In genomic region chr9:75372499-75373268, GRCh38 we compare ENCODE assay signal across 22 cellular contexts.
A peak's percentile ranks its signal among the peaks of the same experiment; 100 is the strongest.
DNase-seq lines count a peak whose midpoint lies in the region; ATAC-seq, FAIRE-seq and TF ChIP-seq lines count a peak whose summit lies in the region.
"Had no signal": no experiment of that assay in that cellular context is flagged by ENCODE, and none has a peak within 500 bp of the region (broad histone marks: within the 10 kb centered on the region; RNA-seq: fewer than 3 reads in every experiment).

No MANE protein-coding gene starts in this region.

- no peaks in the 10 kb centered on the region for H4K20me1 ChIP-seq in HepG2 (ENCODE audit: insufficient read depth, low read length)
- H4K20me1 ChIP-seq: BLaER1 had no signal

- H3K27me3 ChIP-seq in liver (ENCODE audit: control insufficient read depth in 4 of 4, insufficient read depth in 4 of 4, low read length in 3 of 4) (no peaks in the 10 kb centered on the region), HepG2 (ENCODE audit: control insufficient read depth in 1 of 2, insufficient read depth in 2 of 2, low read length in 2 of 2) (no peaks in the 10 kb centered on the region), pancreas (no peaks in the 10 kb centered on the region)
- H3K27me3 ChIP-seq: BLaER1, colonic mucosa, hepatocyte, neutrophil, transverse colon had no signal

- intact Hi-C loops in HepG2 (cut with micrococcal nuclease; ENCODE audit: unreplicated experiment), result no loop called here
- intact Hi-C loops in left ventricle myocardium superior (cut with micrococcal nuclease), result no loop called here
- intact Hi-C loops in pancreas (cut with DNase I), result no loop called here

- H3K4me3 ChIP-seq in liver (ENCODE audit: low read depth in 1 of 3, low read length in 3 of 3), result no peak overlapping the region
- no peak overlapping the region for H3K4me3 ChIP-seq in HepG2 (replicated peaks in 1 of 3; ENCODE audit: insufficient read depth in 1 of 3, low read depth in 2 of 3, low read length in 3 of 3)
- no peak overlapping the region for H3K4me3 ChIP-seq in pancreas
- H3K4me3 ChIP-seq: BLaER1, colonic mucosa, hepatocyte, mucosa of descending colon, transverse colon had no signal

- no peaks in the 10 kb centered on the region for H3K36me3 ChIP-seq in liver (ENCODE audit: control insufficient read depth in 4 of 4, insufficient read depth in 3 of 4, low read depth in 1 of 4, low read length in 3 of 4)
- no peaks in the 10 kb centered on the region for H3K36me3 ChIP-seq in HepG2 (replicated peaks in 1 of 2; ENCODE audit: control insufficient read depth in 1 of 2, insufficient read depth in 2 of 2, low read length in 2 of 2)
- no peaks in the 10 kb centered on the region for H3K36me3 ChIP-seq in pancreas
- H3K36me3 ChIP-seq: BLaER1, colonic mucosa, neutrophil, transverse colon had no signal

- POLR2A ChIA-PET in HepG2 (lab: Yijun Ruan, JAX), result no interaction called here

- TF ChIP-seq EP300 in HepG2 (IDR thresholded peaks at IDR 0.05; ENCODE audit: low read depth in 2 of 2, low read length in 2 of 2) (no peak), HepG2 (CRISPR knock-in tag; IDR thresholded peaks at IDR 0.05; ENCODE audit: borderline replicate concordance) (no peak)

- H3K4me2 ChIP-seq in HepG2 (ENCODE audit: low read depth, low read length), result no peak overlapping the region
- H3K4me2 ChIP-seq: BLaER1, hepatocyte had no signal

- H3K9ac ChIP-seq in liver (ENCODE audit: low read depth in 1 of 2, low read length in 2 of 2) (no peak overlapping the region), HepG2 (ENCODE audit: insufficient read depth, low read depth, low read length) (no peak overlapping the region)
- H3K9ac ChIP-seq: BLaER1 had no signal

- no peak for TF ChIP-seq POLR2A in HepG2 (IDR thresholded peaks at IDR 0.05; ENCODE audit: insufficient read depth in 1 of 2, low read depth in 2 of 2, low read length in 2 of 2)

- H3K4me1 ChIP-seq in liver (ENCODE audit: control insufficient read depth in 4 of 4, insufficient read depth in 4 of 4, low read length in 3 of 4) (no peaks in the 10 kb centered on the region), HepG2 (ENCODE audit: insufficient read depth, low read length) (no peaks in the 10 kb centered on the region), pancreas (no peaks in the 10 kb centered on the region)
- H3K4me1 ChIP-seq: BLaER1, colonic mucosa, transverse colon had no signal

- H3K79me2 ChIP-seq in HepG2 (ENCODE audit: insufficient read depth, low read length), result no peaks in the 10 kb centered on the region
- H3K79me2 ChIP-seq: hepatocyte had no signal

- FAIRE-seq in HepG2 (lab: Jason Lieb, UNC) (no peak), pancreas (lab: Jason Lieb, UNC) (no peak)
- FAIRE-seq: H54, keratinocyte had no signal

- no peak for DNase-seq in HepG2 (ENCODE audit: low spot score)
- DNase-seq in left ventricle myocardium superior, result peak; percentile 30
- DNase-seq in pancreas, result no peak
- DNase-seq in NOMO-1 treated with dmso at 0.1 percent for 144 hours (lab: John Stamatoyannopoulos, UW; ENCODE audit: unreplicated experiment), result no peak
- no peak for DNase-seq in putamen (ENCODE audit: low spot score)
- DNase-seq: activated CD4-positive, alpha-beta T cell treated with anti-CD3 and anti-CD28 coated beads, Interleukin-2, amount 50 U/mL, for 1 hour; activated naive CD4-positive, alpha-beta T cell; anterior cingulate cortex; colonic mucosa; GDM1; mucosa of descending colon; NCI-H526 treated with DMSO at 0.1 percent for 48 hours; stimulated activated naive B cell treated with anti-CD40 and anti-IgM and Interleukin-4, amounts not matched to agents 10 μg/mL and 1 μg/mL and 100 μg/mL, for 72 hours; transverse colon had no signal

- 77% methylated on average over 3 of the region's 3 CpGs for WGBS in liver
- 3% methylated on average over 3 of the region's 3 CpGs for WGBS in HepG2 (ENCODE audit: low lambda C conversion rate)
- 52 to 62% methylated on average over 3 of the region's 3 CpGs for WGBS in pancreas, 2 donors

- H3K9me3 ChIP-seq in liver (ENCODE audit: control insufficient read depth in 4 of 4, low read length in 3 of 4) (no peaks in the 10 kb centered on the region), HepG2 (ENCODE audit: low read length) (no peaks in the 10 kb centered on the region), pancreas (no peaks in the 10 kb centered on the region)
- H3K9me3 ChIP-seq: BLaER1, colonic mucosa, mucosa of descending colon, neutrophil, transverse colon had no signal

- BruUV-seq in HepG2 (replicated peaks; lab: Mats Ljungman, UMichigan), result no TSS peak

- H2AFZ ChIP-seq in HepG2 (ENCODE audit: low read length), result no peak overlapping the region
- H2AFZ ChIP-seq: hepatocyte had no signal

- TF ChIP-seq RAD21 in liver (IDR thresholded peaks at IDR 0.05) (no peak), HepG2 (CRISPR knock-in tag; IDR thresholded peaks at IDR 0.05) (no peak)

- in situ Hi-C loops in HepG2 (cut with HindIII; ENCODE audit: extremely low pct_ligation_motif_present, low pct_unique_long_range_greater_than_20kb), result no loop called here

- TF ChIP-seq CTCF in liver (IDR thresholded peaks at IDR 0.05; ENCODE audit: low read depth, low read length, missing input control), result no peak
- TF ChIP-seq CTCF in HepG2 (CRISPR knock-in tag; IDR thresholded peaks at IDR 0.05), result no peak
- no peak for TF ChIP-seq CTCF in pancreas (IDR thresholded peaks at IDR 0.05)

- CTCF ChIA-PET in HepG2 (lab: Yijun Ruan, JAX; ENCODE audit: low intra/inter-chr PET ratio, low total read pairs), result no interaction called here

- H3K27ac ChIP-seq in liver (ENCODE audit: low read depth in 1 of 2, low read length in 2 of 2), result no peak overlapping the region
- no peak overlapping the region for H3K27ac ChIP-seq in HepG2 (ENCODE audit: extremely low read length, insufficient read depth, low read length)
- H3K27ac ChIP-seq in pancreas, result no peak overlapping the region
- H3K27ac ChIP-seq: BLaER1, colonic mucosa, hepatocyte, neutrophil, transverse colon had no signal

- ATAC-seq in HepG2 (no peak), left ventricle myocardium superior (peak; percentile 75), pancreas (peak in 3 of 4 donors; percentile 57 to 69 (median 62)), GM18907 (IDR thresholded peaks at IDR 0.05; ENCODE audit: unreplicated experiment) (no peak), HG03135 (IDR thresholded peaks at IDR 0.05; ENCODE audit: unreplicated experiment) (no peak)
- ATAC-seq: mucosa of descending colon; stimulated activated naive B cell treated with anti-CD40 and anti-IgM and Interleukin-4, amounts not matched to agents 10 μg/mL and 1 μg/mL and 100 μg/mL, for 72 hours had no signal

TF ChIP-seq in liver, 16 proteins besides CTCF, POLR2A, EP300 and RAD21:
- TF ChIP-seq ZBTB33 (IDR thresholded peaks at IDR 0.05) (no peak), NR2F2 (IDR thresholded peaks at IDR 0.05) (peak; percentile 24)
TF ChIP-seq in liver: peak in this region for 1.

TF ChIP-seq in HepG2, 621 proteins besides CTCF, POLR2A, EP300 and RAD21:
- TF ChIP-seq ZNF800 (CRISPR knock-in tag; IDR thresholded peaks at IDR 0.05) (no peak), TERF1 (CRISPR knock-in tag; IDR thresholded peaks at IDR 0.05) (no peak), ZNF468 (CRISPR knock-in tag; IDR thresholded peaks at IDR 0.05) (no peak), SMARCE1 (IDR thresholded peaks at IDR 0.05; ENCODE audit: borderline replicate concordance) (no peak)

Comparison
In these comparisons a context has a peak if more than half of its experiments do, and no peak if none do; other contexts are left out.
1. ATAC-seq: peak in left ventricle myocardium superior (single experiment) and pancreas (3 of 4); none in HepG2 (single experiment), GM18907 (single experiment) and HG03135 (single experiment).